ENCODE assay signal across 16 cellular contexts in the genomic region with DNA sequence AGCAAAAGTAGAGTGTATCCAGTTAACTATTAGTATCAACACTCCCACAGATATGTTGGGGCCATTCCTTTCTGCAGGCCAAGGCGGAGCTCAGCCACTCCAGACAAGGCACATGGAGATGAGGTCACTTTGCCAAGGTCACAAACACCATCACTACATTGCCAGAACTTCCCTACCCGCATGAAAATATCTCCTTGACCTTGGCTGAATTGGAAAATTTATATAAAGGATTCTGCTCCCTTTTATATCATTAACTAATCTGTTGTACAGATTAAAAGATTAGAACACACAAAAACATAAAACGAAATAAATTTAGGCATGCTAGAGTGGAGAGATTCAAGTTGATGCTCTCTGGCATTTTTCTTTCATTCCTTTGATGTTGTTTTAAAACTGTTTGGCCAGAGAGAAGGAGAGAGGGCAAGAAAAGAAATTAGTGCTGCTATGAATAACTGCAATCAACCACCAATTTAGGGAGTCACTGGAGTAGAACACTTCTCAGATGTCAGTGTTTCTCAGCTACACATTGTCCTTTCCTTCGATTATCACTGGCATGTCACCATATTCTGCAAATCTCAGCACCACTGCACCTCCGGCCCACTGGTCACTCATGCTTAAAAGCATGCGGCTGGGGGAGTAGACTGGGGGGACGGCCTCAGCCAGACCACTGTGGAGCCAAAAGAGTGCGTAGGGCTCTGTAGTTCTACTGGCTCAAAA.
A peak's percentile ranks its signal among the peaks of the same experiment; 100 is the strongest.
DNase-seq lines count a peak whose midpoint lies in the region; ATAC-seq lines count a peak whose summit lies in the region.
"Had no signal": no experiment of that assay in that cellular context is flagged by ENCODE, and none has a peak within 500 bp of the region (broad histone marks: within the 10 kb centered on the region; RNA-seq: fewer than 3 reads in every experiment).

No MANE protein-coding gene starts in this region.

- no peak overlapping the region for H3K27ac ChIP-seq in trophoblast cell (ENCODE audit: low read depth, low read length)
- H3K27ac ChIP-seq: esophagus squamous epithelium, sigmoid colon had no signal

- WGBS in trophoblast cell (ENCODE audit: extremely low coverage, insufficient coverage, insufficient read length): no CpG with 5 or more reads among the region's 8 CpGs

- H2BK12ac ChIP-seq in trophoblast cell (ENCODE audit: low read length): no peak overlapping the region

- H3K79me1 ChIP-seq in trophoblast cell (ENCODE audit: low read length): no peaks in the 10 kb centered on the region

- DNase-seq in HK-2 (ENCODE audit: unreplicated experiment): peak; percentile 41
- no peak for DNase-seq in trophoblast cell
- no peak for DNase-seq in activated T-cell treated with anti-CD3 and anti-CD28 coated beads, Interleukin-2, amount 50 U/mL, for 1 hour
- DNase-seq in DMS79 (lab: John Stamatoyannopoulos, UW): no peak
- DNase-seq in stimulated activated naive CD4-positive, alpha-beta T cell treated with Interleukin-2 at 50 U/mL for 16 hours (lab: John Stamatoyannopoulos, UW): no peak
- DNase-seq in nucleus accumbens (lab: John Stamatoyannopoulos, UW): no peak
- DNase-seq: activated CD4-positive, alpha-beta T cell treated with anti-CD3 and anti-CD28 coated beads, Interleukin-2, amount 50 U/mL, for 1 hour; cortex of kidney; esophagus squamous epithelium; H7; hippocampal formation; NCI-H1417; NCI-H526; sigmoid colon had no signal

- H3K18ac ChIP-seq in trophoblast cell (ENCODE audit: low read length): no peak overlapping the region

- no peak overlapping the region for H3K9ac ChIP-seq in trophoblast cell (ENCODE audit: low read length)

- H3K23ac ChIP-seq in trophoblast cell (ENCODE audit: low read length): no peak overlapping the region

- H3K4me2 ChIP-seq in trophoblast cell (ENCODE audit: low read length): no peak overlapping the region

- H2AFZ ChIP-seq in trophoblast cell (ENCODE audit: insufficient read depth, low read length, poor library complexity): no peak overlapping the region

- H4K8ac ChIP-seq in trophoblast cell (ENCODE audit: low read depth, low read length): no peak overlapping the region

- no peak overlapping the region for H2BK120ac ChIP-seq in trophoblast cell (ENCODE audit: insufficient read depth, low read length, poor library complexity)

- H3K27me3 ChIP-seq in trophoblast cell (ENCODE audit: insufficient read depth, low read length): no peaks in the 10 kb centered on the region
- H3K27me3 ChIP-seq: esophagus squamous epithelium, sigmoid colon had no signal

- no peak overlapping the region for H3K4me3 ChIP-seq in trophoblast cell (ENCODE audit: low read depth, low read length)
- H3K4me3 ChIP-seq: esophagus squamous epithelium, sigmoid colon had no signal

- no peak overlapping the region for H2BK5ac ChIP-seq in trophoblast cell (ENCODE audit: low read depth, low read length, poor library complexity)

- H3K14ac ChIP-seq in trophoblast cell (ENCODE audit: low read length): no peak overlapping the region

- peak; percentile 58 for ATAC-seq in GM18909 (IDR thresholded peaks at IDR 0.05; ENCODE audit: poor library complexity, unreplicated experiment)
- ATAC-seq in GM21825 (IDR thresholded peaks at IDR 0.05; ENCODE audit: unreplicated experiment): peak; percentile 34

- H3K4me1 ChIP-seq in trophoblast cell (ENCODE audit: control insufficient read depth in 1 of 2, insufficient read depth in 2 of 2, low read length in 2 of 2): peaks cover 0 to 3% of the 10 kb centered on the region in 2 experiments
- H3K4me1 ChIP-seq: esophagus squamous epithelium had no signal

- H2AK5ac ChIP-seq in trophoblast cell (ENCODE audit: low read length): peak overlapping the region; percentile 79

- no peak overlapping the region for H4K12ac ChIP-seq in trophoblast cell (ENCODE audit: low read depth, low read length)

- H3K9me3 ChIP-seq in trophoblast cell (ENCODE audit: insufficient read depth, low read depth, low read length): no peaks in the 10 kb centered on the region
- H3K9me3 ChIP-seq: esophagus squamous epithelium, sigmoid colon had no signal

- H3K79me2 ChIP-seq in trophoblast cell (ENCODE audit: control insufficient read depth, insufficient read depth, low read length, poor library complexity): no peaks in the 10 kb centered on the region

- no peak overlapping the region for H4K91ac ChIP-seq in trophoblast cell (ENCODE audit: low read depth, low read length)

- H3K4ac ChIP-seq in trophoblast cell (ENCODE audit: low read depth, low read length): no peak overlapping the region

- H3K36me3 ChIP-seq in trophoblast cell (ENCODE audit: control insufficient read depth in 1 of 2, insufficient read depth in 2 of 2, low read length in 2 of 2): no peaks in the 10 kb centered on the region
- H3K36me3 ChIP-seq: esophagus squamous epithelium, sigmoid colon had no signal
